25 cellular contexts compared by ENCODE assay signal in the genomic region with DNA sequence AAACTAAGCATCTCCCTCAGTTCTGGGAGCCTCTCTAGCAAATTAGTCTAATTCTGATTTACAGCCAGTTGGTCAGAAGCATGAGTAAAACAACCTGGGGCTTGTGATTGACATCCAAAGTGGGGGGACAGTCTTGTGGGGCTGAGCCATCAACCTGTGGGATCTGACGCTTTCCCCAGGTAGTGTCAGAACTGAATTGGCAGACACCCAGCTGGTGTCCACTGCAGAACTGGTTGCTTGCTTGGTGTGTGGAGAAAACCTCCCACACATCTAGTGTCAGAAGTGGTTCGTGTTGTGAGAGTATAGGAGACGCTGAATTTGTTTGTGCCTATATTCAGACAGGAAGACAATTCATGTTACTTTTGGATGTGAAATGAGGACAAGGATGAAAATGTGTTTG.
DNase-seq lines count a peak whose midpoint lies in the region; ATAC-seq and TF ChIP-seq lines count a peak whose summit lies in the region.
"Had no signal": no experiment of that assay in that cellular context is flagged by ENCODE, and none has a peak within 500 bp of the region (broad histone marks: within the 10 kb centered on the region; RNA-seq: fewer than 3 reads in every experiment).

No MANE protein-coding gene starts in this region.

- H3K4me3 ChIP-seq in naive thymus-derived CD4-positive, alpha-beta T cell (ENCODE audit: low read length), result no peak overlapping the region
- H3K4me3 ChIP-seq in MG63, result no peak overlapping the region
- H3K4me3 ChIP-seq: colonic mucosa, esophagus squamous epithelium, gastroesophageal sphincter, Peyer's patch, SJSA1, thoracic aorta had no signal

- no peaks in the 10 kb centered on the region for H3K27me3 Mint-ChIP-seq in activated naive CD4-positive, alpha-beta T cell treated with anti-CD3 and anti-CD28 coated beads for 36 hours (ENCODE audit: low read depth)
- no peaks in the 10 kb centered on the region for H3K27me3 Mint-ChIP-seq in naive thymus-derived CD4-positive, alpha-beta T cell
- H3K27me3 Mint-ChIP-seq: CD4-positive, alpha-beta memory T cell; stimulated activated memory B cell treated with anti-CD40 and anti-IgM and Interleukin-4, amounts not matched to agents 10 μg/mL and 1 μg/mL and 100 μg/mL, for 72 hours had no signal

- no peaks in the 10 kb centered on the region for H3K36me3 Mint-ChIP-seq in activated naive CD4-positive, alpha-beta T cell treated with anti-CD3 and anti-CD28 coated beads for 36 hours (ENCODE audit: low read depth)
- peaks cover 0 to 14% (median 0%) of the 10 kb centered on the region in 5 donors for H3K36me3 Mint-ChIP-seq in naive thymus-derived CD4-positive, alpha-beta T cell
- H3K36me3 Mint-ChIP-seq: CD4-positive, alpha-beta memory T cell; stimulated activated memory B cell treated with anti-CD40 and anti-IgM and Interleukin-4, amounts not matched to agents 10 μg/mL and 1 μg/mL and 100 μg/mL, for 72 hours had no signal

- TF ChIP-seq CTCF in GM13976 (IDR thresholded peaks at IDR 0.05; ENCODE audit: borderline replicate concordance, control extremely low read depth, extremely low read depth, insufficient read depth, missing control alignments), result no peak

- no peak overlapping the region for H3K27ac Mint-ChIP-seq in activated naive CD4-positive, alpha-beta T cell treated with anti-CD3 and anti-CD28 coated beads for 36 hours
- H3K27ac Mint-ChIP-seq in naive thymus-derived CD4-positive, alpha-beta T cell, result peak overlapping the region in 6 of 9 donors; percentile 15 to 92 (median 64)
- H3K27ac Mint-ChIP-seq: stimulated activated memory B cell treated with anti-CD40 and anti-IgM and Interleukin-4, amounts not matched to agents 10 μg/mL and 1 μg/mL and 100 μg/mL, for 72 hours had no signal

- no peaks in the 10 kb centered on the region for H3K36me3 ChIP-seq in naive thymus-derived CD4-positive, alpha-beta T cell (ENCODE audit: control insufficient read depth in 2 of 3, insufficient read depth in 3 of 3, low read length in 3 of 3)
- no peaks in the 10 kb centered on the region for H3K36me3 ChIP-seq in MG63
- H3K36me3 ChIP-seq: colonic mucosa, esophagus squamous epithelium, gastroesophageal sphincter, Peyer's patch, thoracic aorta had no signal

- POLR2A ChIA-PET in naive thymus-derived CD4-positive, alpha-beta T cell (lab: Charles Lee), result no interaction called here

- peak; percentile 45 for DNase-seq in activated naive CD4-positive, alpha-beta T cell treated with anti-CD3 and anti-CD28 coated beads for 36 hours
- no peak for DNase-seq in activated naive CD4-positive, alpha-beta T cell treated with anti-CD3 and anti-CD28 coated beads, Interleukin-2, amount 50 U/mL, for 16 hours
- peak; percentile 30 for DNase-seq in GM13976 (ENCODE audit: low spot score)
- peak in 4 of 9 donors; percentile 16 to 53 (median 35) for DNase-seq in naive thymus-derived CD4-positive, alpha-beta T cell
- DNase-seq in MG63, result no peak
- DNase-seq: activated CD4-positive, alpha-beta T cell treated with anti-CD3 and anti-CD28 coated beads, Interleukin-2, amount 50 U/mL, for 1 hour; CD4-positive, alpha-beta memory T cell; colonic mucosa; DMS153; esophagus squamous epithelium; GF-D8; mammary epithelial cell; NCI-H1092; NCI-H2081; NCI-H524; Peyer's patch; small intestine; stimulated activated CD4-positive, alpha-beta T cell treated with anti-CD3 and anti-CD28 coated beads, Interleukin-2, amount 100 ng/mL, for 24 hours; T-helper 2 cell had no signal

- no peak overlapping the region for H3K27ac ChIP-seq in naive thymus-derived CD4-positive, alpha-beta T cell (ENCODE audit: low read depth, low read length)
- H3K27ac ChIP-seq: colonic mucosa, esophagus squamous epithelium, gastroesophageal sphincter, Peyer's patch, SJSA1, thoracic aorta had no signal

- peaks cover 4 to 19% of the 10 kb centered on the region in 2 donors for H3K4me1 ChIP-seq in naive thymus-derived CD4-positive, alpha-beta T cell (ENCODE audit: control insufficient read depth in 2 of 2, insufficient read depth in 2 of 2, low read length in 2 of 2)
- H3K4me1 ChIP-seq: colonic mucosa had no signal

- peaks cover 60% of the 10 kb centered on the region for H3K4me1 Mint-ChIP-seq in activated naive CD4-positive, alpha-beta T cell treated with anti-CD3 and anti-CD28 coated beads for 36 hours (ENCODE audit: low read depth)
- H3K4me1 Mint-ChIP-seq in naive thymus-derived CD4-positive, alpha-beta T cell, result peaks cover 2 to 56% (median 34%) of the 10 kb centered on the region in 7 donors

- no peak overlapping the region for H3K4me3 Mint-ChIP-seq in activated naive CD4-positive, alpha-beta T cell treated with anti-CD3 and anti-CD28 coated beads for 36 hours
- H3K4me3 Mint-ChIP-seq in naive thymus-derived CD4-positive, alpha-beta T cell, result peak overlapping the region in 2 of 10 donors; percentile 15 to 49
- H3K4me3 Mint-ChIP-seq: CD4-positive, alpha-beta memory T cell; stimulated activated memory B cell treated with anti-CD40 and anti-IgM and Interleukin-4, amounts not matched to agents 10 μg/mL and 1 μg/mL and 100 μg/mL, for 72 hours had no signal

- ATAC-seq in HG03565 (IDR thresholded peaks at IDR 0.05; ENCODE audit: unreplicated experiment), result peak; percentile 42
- ATAC-seq in naive thymus-derived CD4-positive, alpha-beta T cell, result no peak
- no peak for ATAC-seq in HG03520 (IDR thresholded peaks at IDR 0.05; ENCODE audit: unreplicated experiment)
- ATAC-seq: gastroesophageal sphincter; stimulated activated memory B cell treated with anti-CD40 and anti-IgM and Interleukin-4, amounts not matched to agents 10 μg/mL and 1 μg/mL and 100 μg/mL, for 72 hours had no signal

- peaks cover 4% of the 10 kb centered on the region for H3K9me3 Mint-ChIP-seq in activated naive CD4-positive, alpha-beta T cell treated with anti-CD3 and anti-CD28 coated beads for 36 hours
- H3K9me3 Mint-ChIP-seq in naive thymus-derived CD4-positive, alpha-beta T cell, result peaks cover 0 to 11% (median 0%) of the 10 kb centered on the region in 11 donors
- H3K9me3 Mint-ChIP-seq: CD4-positive, alpha-beta memory T cell; stimulated activated memory B cell treated with anti-CD40 and anti-IgM and Interleukin-4, amounts not matched to agents 10 μg/mL and 1 μg/mL and 100 μg/mL, for 72 hours had no signal

- in situ Hi-C loops in GM13976 (cut with MboI; ENCODE audit: low sequenced_read_pairs, unreplicated experiment), result no loop called here

- H3K27me3 ChIP-seq in naive thymus-derived CD4-positive, alpha-beta T cell (ENCODE audit: control insufficient read depth in 2 of 2, insufficient read depth in 2 of 2, low read length in 2 of 2), result no peaks in the 10 kb centered on the region
- H3K27me3 ChIP-seq in MG63, result no peaks in the 10 kb centered on the region; the same call in 1 of the 2 replicates
- H3K27me3 ChIP-seq: colonic mucosa, esophagus squamous epithelium, gastroesophageal sphincter, Peyer's patch, SJSA1 had no signal

- CTCF ChIA-PET in activated naive CD4-positive, alpha-beta T cell treated with anti-CD3 and anti-CD28 coated beads for 36 hours (lab: Charles Lee), result no interaction called here
- CTCF ChIA-PET in naive thymus-derived CD4-positive, alpha-beta T cell (lab: Charles Lee), result interaction anchor here (1.3 kb wide), 1 partner anchor 11 kb away, joined by 3 read pairs; no protein-coding TSS in a partner anchor

- no peaks in the 10 kb centered on the region for H3K9me3 ChIP-seq in naive thymus-derived CD4-positive, alpha-beta T cell (ENCODE audit: control insufficient read depth in 2 of 3, low read length in 3 of 3)
- H3K9me3 ChIP-seq in MG63, result no peaks in the 10 kb centered on the region
- H3K9me3 ChIP-seq: colonic mucosa, esophagus squamous epithelium, gastroesophageal sphincter, Peyer's patch, SJSA1, thoracic aorta had no signal

- intact Hi-C loops in activated naive CD4-positive, alpha-beta T cell treated with anti-CD3 and anti-CD28 coated beads for 36 hours (cut with micrococcal nuclease), result no loop called here
- intact Hi-C loops in naive thymus-derived CD4-positive, alpha-beta T cell (cut with micrococcal nuclease), result no loop called here

Comparison
In these comparisons a context has a peak if more than half of its experiments do, and no peak if none do; other contexts are left out.
1. DNase-seq: peak in activated naive CD4-positive, alpha-beta T cell treated with anti-CD3 and anti-CD28 coated beads for 36 hours (single experiment) and GM13976 (single experiment); none in activated naive CD4-positive, alpha-beta T cell treated with anti-CD3 and anti-CD28 coated beads, Interleukin-2, amount 50 U/mL, for 16 hours (single experiment) and MG63 (single experiment).